ENCODE assay signal across 11 cellular contexts in genomic region chr12:89671469-89671868, GRCh38. TPM values are rescaled to one million over a fixed set of nuclear protein-coding genes. Genes with fewer than 3 reads are reported as not detected.
DNase-seq lines count a peak whose midpoint lies in the region; ATAC-seq and TF ChIP-seq lines count a peak whose summit lies in the region.
"Had no signal": no experiment of that assay in that cellular context is flagged by ENCODE, and none has a peak within 500 bp of the region (broad histone marks: within the 10 kb centered on the region; RNA-seq: fewer than 3 reads in every experiment).

No MANE protein-coding gene starts in this region.

- H3K4me3 ChIP-seq in cardiac fibroblast (replicated peaks in 1 of 2; ENCODE audit: low read depth in 2 of 2, low read length in 2 of 2) = no peak overlapping the region
- H3K4me3 ChIP-seq: psoas muscle, upper lobe of right lung had no signal

- ATAC-seq in omental fat pad (ENCODE audit: low FRiP score) (peak; percentile 61), HG03469 (IDR thresholded peaks at IDR 0.05; ENCODE audit: unreplicated experiment) (no peak)
- ATAC-seq: upper lobe of right lung had no signal

- DNase-seq in GM04503 (ENCODE audit: low read depth) = peak; percentile 62
- DNase-seq in HT1080 (ENCODE audit: low read depth) = peak; percentile 26
- DNase-seq in cardiac fibroblast (ENCODE audit: low read depth in 2 of 2) = peak; percentile 71 to 76
- no peak for DNase-seq in omental fat pad (ENCODE audit: low spot score)
- no peak for DNase-seq in activated naive CD4-positive, alpha-beta T cell treated with Interleukin-2 at 50 U/mL for 16 hours
- no peak for DNase-seq in SHP77 (lab: John Stamatoyannopoulos, UW)
- DNase-seq: activated CD8-positive, alpha-beta memory T cell treated with anti-CD3 and anti-CD28 coated beads for 24 hours; anterior cingulate cortex; psoas muscle; upper lobe of right lung had no signal

- TF ChIP-seq CTCF in cardiac fibroblast (IDR thresholded peaks at IDR 0.05; ENCODE audit: low read depth, low read length) = no peak
- TF ChIP-seq CTCF in omental fat pad (IDR thresholded peaks at IDR 0.05) = no peak

RNA-seq across cellular contexts. Expression of gene ATP2B1, which starts 37.2 kb away (rescaled TPM):
- total RNA-seq in HT1080 (2014; rRNA removed; shearing (Covaris generic)) = 61.0 and 70.0 TPM in 2 replicates
- polyA plus RNA-seq in HT1080 (2015; cell fraction: cytosol; rRNA removed) = 23.2 and 28.2 TPM in 2 replicates
- 53.7 and 67.6 TPM in 2 replicates for polyA plus RNA-seq in HT1080 (2015; cell fraction: nucleus; rRNA removed)
- 100 to 1,000 TPM in 1 of 4 donors, 10 to 100 TPM in 3; 29.5 to 116 (median 68.4) TPM for total RNA-seq in omental fat pad

Comparison
In these comparisons a context has a peak if more than half of its experiments do, and no peak if none do; other contexts are left out.
1. DNase-seq: peak in GM04503 (single experiment), HT1080 (single experiment) and cardiac fibroblast (2 of 2); none in omental fat pad (single experiment), activated naive CD4-positive, alpha-beta T cell treated with Interleukin-2 at 50 U/mL for 16 hours (single experiment) and SHP77 (0 of 2).